ENCODE assay signal across 8 cellular contexts in the genomic region with DNA sequence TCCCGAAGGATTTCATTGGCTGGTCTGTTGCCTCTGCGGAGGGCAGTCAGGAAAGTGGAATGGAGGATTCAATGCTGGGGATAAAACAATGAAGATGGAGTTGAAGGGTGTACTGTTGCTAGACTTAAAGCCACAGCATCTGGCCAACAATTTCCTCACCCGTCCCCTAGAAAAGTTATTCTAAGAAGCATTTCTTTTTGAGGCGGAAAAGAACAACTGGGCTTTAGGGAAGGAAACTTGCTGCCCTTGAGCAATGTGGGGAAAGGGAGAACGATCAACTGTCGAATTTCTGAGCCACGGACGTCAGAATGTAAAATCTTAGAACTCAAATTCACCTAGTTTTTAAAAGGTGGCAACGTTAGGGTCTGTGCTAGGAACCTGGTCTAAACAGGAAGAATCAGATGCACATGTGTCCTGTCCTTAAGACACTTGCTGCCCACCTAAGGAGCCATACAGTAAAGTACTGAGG. TPM values are rescaled to one million over a fixed set of nuclear protein-coding genes. Genes with fewer than 3 reads are reported as not detected.
DNase-seq lines count a peak whose midpoint lies in the region; ATAC-seq and TF ChIP-seq lines count a peak whose summit lies in the region.

No MANE protein-coding gene starts in this region.

- peak overlapping the region; percentile 100 for H3K27ac ChIP-seq in BLaER1
- peak overlapping the region; percentile 100 for H3K27ac ChIP-seq in lower lobe of right lung
- peak overlapping the region; percentile 99 for H3K27ac ChIP-seq in urinary bladder (ENCODE audit: low read depth)

- TF ChIP-seq CTCF in HFFc6 (IDR thresholded peaks at IDR 0.05) (no peak), astrocyte of the spinal cord (IDR thresholded peaks at IDR 0.05; ENCODE audit: low read depth, low read length) (no peak), lower lobe of right lung (IDR thresholded peaks at IDR 0.05) (no peak), omental fat pad (IDR thresholded peaks at IDR 0.05) (no peak)

- intact Hi-C loops in lower lobe of right lung (cut with DNase I), result no loop called here

- 0% methylated on average over 9 of the region's 9 CpGs for WGBS in urinary bladder

- ATAC-seq in lower lobe of right lung (no peak), omental fat pad (ENCODE audit: low FRiP score) (no peak)

- peaks cover 17% of the 10 kb centered on the region for H3K4me1 ChIP-seq in BLaER1
- H3K4me1 ChIP-seq in lower lobe of right lung, result peaks cover 13% of the 10 kb centered on the region
- no peaks in the 10 kb centered on the region for H3K4me1 ChIP-seq in urinary bladder (ENCODE audit: insufficient read depth)

- peaks cover 17% of the 10 kb centered on the region for H3K9me3 Mint-ChIP-seq in HFFc6

- H3K4me3 ChIP-seq in BLaER1 (peak overlapping the region; percentile 89), astrocyte of the spinal cord (ENCODE audit: low read depth, low read length) (peak overlapping the region; percentile 89), lower lobe of right lung (peak overlapping the region; percentile 85), urinary bladder (ENCODE audit: low read depth, low read length) (peak overlapping the region; percentile 59)

- in situ Hi-C loops in astrocyte of the spinal cord (cut with HindIII; ENCODE audit: low sequenced_read_pairs) (no loop called here), G401 (cut with HindIII; ENCODE audit: low sequenced_read_pairs) (no loop called here)

- H3K4me3 Mint-ChIP-seq in HFFc6, result peak overlapping the region; percentile 95

- H3K36me3 Mint-ChIP-seq in HFFc6 (ENCODE audit: low read depth), result peaks cover 9% of the 10 kb centered on the region

- H3K27me3 Mint-ChIP-seq in HFFc6 (ENCODE audit: insufficient read depth), result peaks cover 13% of the 10 kb centered on the region

- H3K4me1 Mint-ChIP-seq in HFFc6 (ENCODE audit: low read depth), result peaks cover 21% of the 10 kb centered on the region

- peak overlapping the region; percentile 99 for H3K27ac Mint-ChIP-seq in HFFc6

- no peaks in the 10 kb centered on the region for H4K20me1 ChIP-seq in BLaER1

- peak overlapping the region; percentile 79 for H3K4me2 ChIP-seq in BLaER1

- H3K9me3 ChIP-seq in BLaER1, result 0 out of 2 replicates have a peak, but pooled peaks cover 6% of the 10 kb centered on the region
- no peaks in the 10 kb centered on the region for H3K9me3 ChIP-seq in lower lobe of right lung

- DNase-seq in HFFc6, result no peak
- no peak for DNase-seq in astrocyte of the spinal cord (ENCODE audit: low read depth, low spot score)
- no peak for DNase-seq in lower lobe of right lung
- DNase-seq in omental fat pad (ENCODE audit: low spot score), result no peak
- DNase-seq in G401 (ENCODE audit: low spot score), result no peak
- DNase-seq in NCI-H748 treated with DMSO at 0.1 percent for 48 hours (lab: John Stamatoyannopoulos, UW), result no peak

- peak overlapping the region; percentile 100 for H3K9ac ChIP-seq in BLaER1

- H3K36me3 ChIP-seq in BLaER1 (peaks cover 27% of the 10 kb centered on the region), lower lobe of right lung (peaks cover 8% of the 10 kb centered on the region), urinary bladder (ENCODE audit: insufficient read depth) (no peaks in the 10 kb centered on the region)

- H3K27me3 ChIP-seq in BLaER1 (no peaks in the 10 kb centered on the region), lower lobe of right lung (ENCODE audit: low read depth) (no peaks in the 10 kb centered on the region)

RNA-seq across cellular contexts. Expression of gene FMC1, which starts 0.7 kb away (rescaled TPM):
- 10 to 100 TPM in 5 of 6 experiments, 1 to 10 TPM in 1; 9.5 to 17.5 (median 14.0) TPM for total RNA-seq in HFFc6 (2021; fragmentation: NEBNext Ultra II Directional; extraction: Animal tissue kit (Norgen Biotek cat#: 25700))
- total RNA-seq in lower lobe of right lung (10.8 TPM), urinary bladder (15.1 TPM), omental fat pad (10 to 100 TPM in 3 of 4 donors, 1 to 10 TPM in 1; 4.1 to 23.6 (median 13.7) TPM)
- 34.0 TPM for polyA plus RNA-seq in urinary bladder
- 12.3 and 15.1 TPM in 2 replicates for total RNA-seq in G401 (2014; rRNA removed; shearing (Covaris generic))

RNA-seq across cellular contexts. Expression of gene LUC7L2, which starts 17.9 kb away (rescaled TPM):
- 10 to 100 TPM; 55.1 to 74.4 (median 66.1) TPM for total RNA-seq in HFFc6 (2021; fragmentation: NEBNext Ultra II Directional; extraction: Animal tissue kit (Norgen Biotek cat#: 25700))
- total RNA-seq in lower lobe of right lung, result 74.6 TPM
- 94.0 TPM for total RNA-seq in urinary bladder
- 54.0 TPM for polyA plus RNA-seq in urinary bladder
- total RNA-seq in omental fat pad, result 10 to 100 TPM; 46.6 to 78.9 (median 61.1) TPM
- total RNA-seq in G401 (2014; rRNA removed; shearing (Covaris generic)), result 53.2 and 71.8 TPM in 2 replicates
